In the genomic region with DNA sequence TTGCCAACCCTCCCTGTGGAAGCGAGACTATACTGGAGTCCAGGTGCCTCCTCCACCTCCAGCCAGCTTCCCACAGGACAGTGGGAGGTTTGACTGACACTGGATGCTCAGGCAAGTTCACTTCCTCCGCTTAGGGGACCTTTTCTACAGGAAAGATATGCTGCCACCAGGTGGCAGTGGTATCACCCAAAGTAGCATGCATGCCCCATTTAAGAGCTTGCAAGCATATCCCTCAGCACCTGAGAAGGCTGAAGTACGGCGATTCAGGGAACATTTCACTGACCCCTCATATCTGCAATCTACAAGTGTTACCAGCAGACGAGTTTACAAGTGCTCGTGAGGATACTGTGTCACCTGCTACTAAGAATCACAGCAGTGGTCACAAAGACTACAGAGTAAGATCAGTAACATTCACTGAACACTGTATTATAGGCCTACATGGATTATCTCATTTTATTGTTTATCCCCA, we compare ENCODE assay signal across 8 cellular contexts.
DNase-seq lines count a peak whose midpoint lies in the region; ATAC-seq and TF ChIP-seq lines count a peak whose summit lies in the region.

No MANE protein-coding gene starts in this region.

- H3K4me3 Mint-ChIP-seq in brain: no peak overlapping the region

- peaks cover 19% of the 10 kb centered on the region for H3K36me3 Mint-ChIP-seq in brain

- peak; percentile 74 to 89 for TF ChIP-seq CTCF in brain (conservative IDR thresholded peaks at IDR 0.05)

- no peaks in the 10 kb centered on the region for H3K27me3 Mint-ChIP-seq in brain

- peak; percentile 41 for DNase-seq in NK-92 treated with Interleukin-12 subunit alpha and Interleukin-12 subunit beta, amount 100 ng/mL, for 24 hours (lab: John Stamatoyannopoulos, UW)
- DNase-seq in NK-92 (lab: John Stamatoyannopoulos, UW; ENCODE audit: unreplicated experiment) (no peak), NCI-H1930 (lab: John Stamatoyannopoulos, UW) (peak; percentile 26 to 35), UCSD-AML1 (lab: John Stamatoyannopoulos, UW; ENCODE audit: unreplicated experiment) (peak; percentile 67), iPS-NIHi7 (ENCODE audit: extremely low spot score) (peak; percentile 89)
- peak; percentile 44 to 47 for DNase-seq in stimulated activated CD4-positive, alpha-beta T cell treated with anti-CD3 and anti-CD28 coated beads, Interleukin-15, amount 100 ng/mL, for 1 hour (ENCODE audit: low read depth in 1 of 2, low spot score in 1 of 2)

- ATAC-seq in HG02885 (IDR thresholded peaks at IDR 0.05; ENCODE audit: poor library complexity, unreplicated experiment): peak; percentile 90

- peak overlapping the region in 2 of 5 experiments; percentile 41 to 51 for H3K27ac Mint-ChIP-seq in brain

- peaks cover 12% of the 10 kb centered on the region for H3K4me1 Mint-ChIP-seq in brain

- H3K9me3 Mint-ChIP-seq in brain: no peaks in the 10 kb centered on the region
